Comparison of ENCODE assay signal across 2 cellular contexts in the genomic region with DNA sequence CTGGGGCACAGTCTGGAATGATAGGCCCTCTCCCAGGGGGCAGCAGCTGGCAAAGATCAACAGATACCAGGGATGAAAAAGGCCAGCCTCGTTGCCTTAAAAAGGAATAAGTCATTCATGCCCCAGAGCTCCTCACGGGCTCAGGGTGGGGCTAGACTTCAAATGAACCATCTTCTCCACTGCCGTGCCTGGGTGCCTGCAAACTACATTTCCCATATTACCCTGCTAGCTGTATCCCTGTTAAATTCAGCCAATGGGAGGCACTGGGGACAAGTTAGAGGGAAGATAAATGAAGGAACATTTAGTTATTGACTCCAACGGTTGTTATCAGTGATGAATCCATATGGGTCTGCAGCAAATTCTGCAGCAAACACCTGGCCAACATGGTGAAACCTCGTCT.
TF ChIP-seq lines count a peak whose summit lies in the region.

No MANE protein-coding gene starts in this region.

TF ChIP-seq in GM23338, 12 proteins besides CTCF, POLR2A, EP300 and RAD21 (continued from another document):
- TF ChIP-seq, protein P1, sequence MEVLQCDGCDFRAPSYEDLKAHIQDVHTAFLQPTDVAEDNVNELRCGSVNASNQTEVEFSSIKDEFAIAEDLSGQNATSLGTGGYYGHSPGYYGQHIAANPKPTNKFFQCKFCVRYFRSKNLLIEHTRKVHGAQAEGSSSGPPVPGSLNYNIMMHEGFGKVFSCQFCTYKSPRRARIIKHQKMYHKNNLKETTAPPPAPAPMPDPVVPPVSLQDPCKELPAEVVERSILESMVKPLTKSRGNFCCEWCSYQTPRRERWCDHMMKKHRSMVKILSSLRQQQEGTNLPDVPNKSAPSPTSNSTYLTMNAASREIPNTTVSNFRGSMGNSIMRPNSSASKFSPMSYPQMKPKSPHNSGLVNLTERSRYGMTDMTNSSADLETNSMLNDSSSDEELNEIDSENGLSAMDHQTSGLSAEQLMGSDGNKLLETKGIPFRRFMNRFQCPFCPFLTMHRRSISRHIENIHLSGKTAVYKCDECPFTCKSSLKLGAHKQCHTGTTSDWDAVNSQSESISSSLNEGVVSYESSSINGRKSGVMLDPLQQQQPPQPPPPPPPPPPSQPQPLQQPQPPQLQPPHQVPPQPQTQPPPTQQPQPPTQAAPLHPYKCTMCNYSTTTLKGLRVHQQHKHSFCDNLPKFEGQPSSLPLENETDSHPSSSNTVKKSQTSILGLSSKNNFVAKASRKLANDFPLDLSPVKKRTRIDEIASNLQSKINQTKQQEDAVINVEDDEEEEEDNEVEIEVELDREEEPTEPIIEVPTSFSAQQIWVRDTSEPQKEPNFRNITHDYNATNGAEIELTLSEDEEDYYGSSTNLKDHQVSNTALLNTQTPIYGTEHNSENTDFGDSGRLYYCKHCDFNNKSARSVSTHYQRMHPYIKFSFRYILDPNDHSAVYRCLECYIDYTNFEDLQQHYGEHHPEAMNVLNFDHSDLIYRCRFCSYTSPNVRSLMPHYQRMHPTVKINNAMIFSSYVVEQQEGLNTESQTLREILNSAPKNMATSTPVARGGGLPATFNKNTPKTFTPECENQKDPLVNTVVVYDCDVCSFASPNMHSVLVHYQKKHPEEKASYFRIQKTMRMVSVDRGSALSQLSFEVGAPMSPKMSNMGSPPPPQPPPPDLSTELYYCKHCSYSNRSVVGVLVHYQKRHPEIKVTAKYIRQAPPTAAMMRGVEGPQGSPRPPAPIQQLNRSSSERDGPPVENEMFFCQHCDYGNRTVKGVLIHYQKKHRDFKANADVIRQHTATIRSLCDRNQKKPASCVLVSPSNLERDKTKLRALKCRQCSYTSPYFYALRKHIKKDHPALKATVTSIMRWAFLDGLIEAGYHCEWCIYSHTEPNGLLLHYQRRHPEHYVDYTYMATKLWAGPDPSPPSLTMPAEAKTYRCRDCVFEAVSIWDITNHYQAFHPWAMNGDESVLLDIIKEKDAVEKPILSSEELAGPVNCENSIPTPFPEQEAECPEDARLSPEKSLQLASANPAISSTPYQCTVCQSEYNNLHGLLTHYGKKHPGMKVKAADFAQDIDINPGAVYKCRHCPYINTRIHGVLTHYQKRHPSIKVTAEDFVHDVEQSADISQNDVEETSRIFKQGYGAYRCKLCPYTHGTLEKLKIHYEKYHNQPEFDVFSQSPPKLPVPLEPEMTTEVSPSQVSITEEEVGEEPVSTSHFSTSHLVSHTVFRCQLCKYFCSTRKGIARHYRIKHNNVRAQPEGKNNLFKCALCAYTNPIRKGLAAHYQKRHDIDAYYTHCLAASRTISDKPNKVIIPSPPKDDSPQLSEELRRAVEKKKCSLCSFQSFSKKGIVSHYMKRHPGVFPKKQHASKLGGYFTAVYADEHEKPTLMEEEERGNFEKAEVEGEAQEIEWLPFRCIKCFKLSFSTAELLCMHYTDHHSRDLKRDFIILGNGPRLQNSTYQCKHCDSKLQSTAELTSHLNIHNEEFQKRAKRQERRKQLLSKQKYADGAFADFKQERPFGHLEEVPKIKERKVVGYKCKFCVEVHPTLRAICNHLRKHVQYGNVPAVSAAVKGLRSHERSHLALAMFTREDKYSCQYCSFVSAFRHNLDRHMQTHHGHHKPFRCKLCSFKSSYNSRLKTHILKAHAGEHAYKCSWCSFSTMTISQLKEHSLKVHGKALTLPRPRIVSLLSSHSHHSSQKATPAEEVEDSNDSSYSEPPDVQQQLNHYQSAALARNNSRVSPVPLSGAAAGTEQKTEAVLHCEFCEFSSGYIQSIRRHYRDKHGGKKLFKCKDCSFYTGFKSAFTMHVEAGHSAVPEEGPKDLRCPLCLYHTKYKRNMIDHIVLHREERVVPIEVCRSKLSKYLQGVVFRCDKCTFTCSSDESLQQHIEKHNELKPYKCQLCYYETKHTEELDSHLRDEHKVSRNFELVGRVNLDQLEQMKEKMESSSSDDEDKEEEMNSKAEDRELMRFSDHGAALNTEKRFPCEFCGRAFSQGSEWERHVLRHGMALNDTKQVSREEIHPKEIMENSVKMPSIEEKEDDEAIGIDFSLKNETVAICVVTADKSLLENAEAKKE (CRISPR knock-in tag; IDR thresholded peaks at IDR 0.05): no peak
- TF ChIP-seq STAT1 (IDR thresholded peaks at IDR 0.05; ENCODE audit: unreplicated experiment) (no peak), NANOG (IDR thresholded peaks at IDR 0.05; ENCODE audit: borderline replicate concordance) (no peak), EZH2phosphoT487 (IDR thresholded peaks at IDR 0.05; ENCODE audit: unreplicated experiment) (no peak), CREB1 (CRISPR knock-in tag; IDR thresholded peaks at IDR 0.05; ENCODE audit: low read depth) (no peak), POLR2AphosphoS5 (IDR thresholded peaks at IDR 0.05; ENCODE audit: low read depth) (no peak), ZNF114 (CRISPR knock-in tag; IDR thresholded peaks at IDR 0.05) (no peak)
- TF ChIP-seq, protein P2, sequence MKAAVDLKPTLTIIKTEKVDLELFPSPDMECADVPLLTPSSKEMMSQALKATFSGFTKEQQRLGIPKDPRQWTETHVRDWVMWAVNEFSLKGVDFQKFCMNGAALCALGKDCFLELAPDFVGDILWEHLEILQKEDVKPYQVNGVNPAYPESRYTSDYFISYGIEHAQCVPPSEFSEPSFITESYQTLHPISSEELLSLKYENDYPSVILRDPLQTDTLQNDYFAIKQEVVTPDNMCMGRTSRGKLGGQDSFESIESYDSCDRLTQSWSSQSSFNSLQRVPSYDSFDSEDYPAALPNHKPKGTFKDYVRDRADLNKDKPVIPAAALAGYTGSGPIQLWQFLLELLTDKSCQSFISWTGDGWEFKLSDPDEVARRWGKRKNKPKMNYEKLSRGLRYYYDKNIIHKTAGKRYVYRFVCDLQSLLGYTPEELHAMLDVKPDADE (IDR thresholded peaks at IDR 0.05): no peak
- TF ChIP-seq, protein P3, sequence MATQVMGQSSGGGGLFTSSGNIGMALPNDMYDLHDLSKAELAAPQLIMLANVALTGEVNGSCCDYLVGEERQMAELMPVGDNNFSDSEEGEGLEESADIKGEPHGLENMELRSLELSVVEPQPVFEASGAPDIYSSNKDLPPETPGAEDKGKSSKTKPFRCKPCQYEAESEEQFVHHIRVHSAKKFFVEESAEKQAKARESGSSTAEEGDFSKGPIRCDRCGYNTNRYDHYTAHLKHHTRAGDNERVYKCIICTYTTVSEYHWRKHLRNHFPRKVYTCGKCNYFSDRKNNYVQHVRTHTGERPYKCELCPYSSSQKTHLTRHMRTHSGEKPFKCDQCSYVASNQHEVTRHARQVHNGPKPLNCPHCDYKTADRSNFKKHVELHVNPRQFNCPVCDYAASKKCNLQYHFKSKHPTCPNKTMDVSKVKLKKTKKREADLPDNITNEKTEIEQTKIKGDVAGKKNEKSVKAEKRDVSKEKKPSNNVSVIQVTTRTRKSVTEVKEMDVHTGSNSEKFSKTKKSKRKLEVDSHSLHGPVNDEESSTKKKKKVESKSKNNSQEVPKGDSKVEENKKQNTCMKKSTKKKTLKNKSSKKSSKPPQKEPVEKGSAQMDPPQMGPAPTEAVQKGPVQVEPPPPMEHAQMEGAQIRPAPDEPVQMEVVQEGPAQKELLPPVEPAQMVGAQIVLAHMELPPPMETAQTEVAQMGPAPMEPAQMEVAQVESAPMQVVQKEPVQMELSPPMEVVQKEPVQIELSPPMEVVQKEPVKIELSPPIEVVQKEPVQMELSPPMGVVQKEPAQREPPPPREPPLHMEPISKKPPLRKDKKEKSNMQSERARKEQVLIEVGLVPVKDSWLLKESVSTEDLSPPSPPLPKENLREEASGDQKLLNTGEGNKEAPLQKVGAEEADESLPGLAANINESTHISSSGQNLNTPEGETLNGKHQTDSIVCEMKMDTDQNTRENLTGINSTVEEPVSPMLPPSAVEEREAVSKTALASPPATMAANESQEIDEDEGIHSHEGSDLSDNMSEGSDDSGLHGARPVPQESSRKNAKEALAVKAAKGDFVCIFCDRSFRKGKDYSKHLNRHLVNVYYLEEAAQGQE (IDR thresholded peaks at IDR 0.05; ENCODE audit: unreplicated experiment): no peak

TF ChIP-seq in WTC11, 78 proteins besides CTCF, POLR2A, EP300 and RAD21 (continued from another document):
- TF ChIP-seq ZBTB21 (CRISPR knock-in tag; IDR thresholded peaks at IDR 0.05; ENCODE audit: borderline replicate concordance) (no peak), OVOL2 (CRISPR knock-in tag; IDR thresholded peaks at IDR 0.05; ENCODE audit: borderline replicate concordance) (no peak)
